8 cellular contexts compared by ENCODE assay signal in the genomic region with DNA sequence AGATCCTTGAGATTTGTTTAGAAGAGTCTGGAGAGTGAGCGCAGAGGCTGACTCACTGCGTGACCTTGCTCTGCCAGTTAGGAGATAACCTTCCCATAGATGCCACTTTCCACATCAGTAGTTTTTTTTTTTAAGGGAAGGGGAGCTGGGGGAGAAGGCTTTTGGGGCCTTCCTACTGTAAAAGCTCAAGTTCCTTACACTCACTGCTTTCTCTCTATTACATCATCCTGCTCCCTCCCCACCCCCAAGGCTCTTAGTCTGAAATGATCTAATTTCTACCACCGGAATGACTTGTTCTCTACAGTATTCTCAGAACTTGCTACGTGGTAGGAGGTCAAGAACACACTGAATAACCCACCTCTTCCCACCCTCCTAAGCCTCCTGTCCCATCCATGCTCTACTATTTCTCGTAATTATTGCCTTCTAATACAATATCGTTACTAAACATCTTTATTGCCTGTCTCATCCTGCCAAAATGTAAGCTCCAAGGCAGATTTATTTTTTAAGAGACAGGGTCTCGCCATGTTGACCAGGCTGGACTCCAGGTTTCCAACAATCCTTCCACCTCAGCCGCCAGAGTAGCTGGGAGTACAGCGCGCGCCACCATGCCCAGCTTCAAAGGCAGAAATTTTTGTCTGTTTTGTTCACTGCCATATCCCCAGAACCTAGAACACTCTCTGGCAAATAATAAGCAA. TPM values are rescaled to one million over a fixed set of nuclear protein-coding genes. Genes with fewer than 3 reads are reported as not detected.
DNase-seq lines count a peak whose midpoint lies in the region; ATAC-seq, FAIRE-seq and TF ChIP-seq lines count a peak whose summit lies in the region.

No MANE protein-coding gene starts in this region.

- H3K4me1 ChIP-seq in PC-3 (ENCODE audit: insufficient read depth, low read length): peaks cover 18% of the 10 kb centered on the region
- peaks cover 27% of the 10 kb centered on the region for H3K4me1 ChIP-seq in astrocyte (ENCODE audit: insufficient read depth, low read length)
- peaks cover 3 to 34% (median 29%) of the 10 kb centered on the region in 4 donors for H3K4me1 ChIP-seq in liver (ENCODE audit: control insufficient read depth in 4 of 4, insufficient read depth in 4 of 4, low read length in 3 of 4)
- peaks cover 18 to 37% (median 28%) of the 10 kb centered on the region in 4 donors for H3K4me1 ChIP-seq in stomach

- H3K79me2 ChIP-seq in PC-3 (ENCODE audit: low read length): peaks cover 57% of the 10 kb centered on the region
- peaks cover 57% of the 10 kb centered on the region for H3K79me2 ChIP-seq in astrocyte (ENCODE audit: insufficient read depth, low read length)

- intact Hi-C loops in PC-3 (cut with micrococcal nuclease): no loop called here
- intact Hi-C loops in stomach (cut with DNase I; ENCODE audit: low total_unique reads): no loop called here

- 30% methylated on average over 11 of the region's 11 CpGs for WGBS in liver
- WGBS in stomach, 5 donors: 16 to 26% (median 22%) methylated on average over 11 of the region's 11 CpGs

- H3K27ac ChIP-seq in PC-3 (ENCODE audit: low read length) (peak overlapping the region; percentile 93), astrocyte (ENCODE audit: low read depth, low read length) (peak overlapping the region; percentile 95), liver (ENCODE audit: low read depth in 1 of 2, low read length in 2 of 2) (peak overlapping the region; percentile 14 to 94), stomach (peak overlapping the region in 4 of 5 donors; percentile 95 to 99 (median 96))

- peaks cover 19% of the 10 kb centered on the region for H3K4me1 Mint-ChIP-seq in astrocyte (ENCODE audit: low read depth, unreplicated experiment)

- peak overlapping the region; percentile 95 for H3K4me3 ChIP-seq in PC-3 (ENCODE audit: low read length)
- peak overlapping the region; percentile 90 for H3K4me3 ChIP-seq in astrocyte (ENCODE audit: insufficient read depth, low read depth, low read length)
- H3K4me3 ChIP-seq in liver (ENCODE audit: low read depth in 1 of 3, low read length in 3 of 3): peak overlapping the region; percentile 81 to 96 (median 90)
- H3K4me3 ChIP-seq in stomach: peak overlapping the region; percentile 93 to 99 (median 98)

- H3K27me3 Mint-ChIP-seq in astrocyte (ENCODE audit: low read depth, unreplicated experiment): no peaks in the 10 kb centered on the region

- BruUV-seq in PC-3 (replicated peaks; lab: Mats Ljungman, UMichigan): TSS peak; percentile 99

- peak overlapping the region; percentile 100 for H3K27ac Mint-ChIP-seq in astrocyte (ENCODE audit: unreplicated experiment)

- TF ChIP-seq CTCF in PC-3 (conservative IDR thresholded peaks at IDR 0.05; ENCODE audit: low read depth, low read length) (no peak), astrocyte (IDR thresholded peaks at IDR 0.05; ENCODE audit: insufficient read depth, low read depth, low read length) (no peak), liver (IDR thresholded peaks at IDR 0.05; ENCODE audit: low read depth, low read length, missing input control) (no peak), stomach (IDR thresholded peaks at IDR 0.05) (no peak)

- no peak for TF ChIP-seq RAD21 in liver (IDR thresholded peaks at IDR 0.05)

- H2AFZ ChIP-seq in PC-3 (ENCODE audit: low read length) (no peak overlapping the region), astrocyte (ENCODE audit: low read depth, low read length) (no peak overlapping the region)

- ATAC-seq in PC-3: peak; percentile 11

- no peak for TF ChIP-seq POLR2A in stomach (IDR thresholded peaks at IDR 0.05)

- no peaks in the 10 kb centered on the region for H3K9me3 Mint-ChIP-seq in astrocyte (ENCODE audit: unreplicated experiment)

- CTCF ChIA-PET in PC-3 (lab: Charles Lee): interaction anchor here (1.2 kb wide), 1 partner anchor 29 kb away, joined by 8 read pairs; a partner anchor contains a TSS

- H3K9me3 ChIP-seq in PC-3 (ENCODE audit: low read length) (no peaks in the 10 kb centered on the region), astrocyte (ENCODE audit: insufficient read depth, low read depth, low read length) (no peaks in the 10 kb centered on the region), liver (ENCODE audit: control insufficient read depth in 4 of 4, low read length in 3 of 4) (no peaks in the 10 kb centered on the region), stomach (no peaks in the 10 kb centered on the region)

- H3K4me3 Mint-ChIP-seq in astrocyte (ENCODE audit: unreplicated experiment): peak overlapping the region; percentile 98

- H3K4me2 ChIP-seq in PC-3 (ENCODE audit: low read length): peak overlapping the region; percentile 84
- peak overlapping the region; percentile 91 for H3K4me2 ChIP-seq in astrocyte (ENCODE audit: low read length)

- FAIRE-seq in astrocyte (lab: Jason Lieb, UNC): no peak

- H3K27me3 ChIP-seq in PC-3 (ENCODE audit: low read length) (no peaks in the 10 kb centered on the region), astrocyte (ENCODE audit: insufficient read depth, low read length) (no peaks in the 10 kb centered on the region), liver (ENCODE audit: control insufficient read depth in 4 of 4, insufficient read depth in 4 of 4, low read length in 3 of 4) (no peaks in the 10 kb centered on the region), stomach (no peaks in the 10 kb centered on the region)

- H3K36me3 ChIP-seq in PC-3 (ENCODE audit: low read depth, low read length) (peaks cover 15% of the 10 kb centered on the region), astrocyte (ENCODE audit: insufficient read depth, low read length) (peaks cover 6% of the 10 kb centered on the region), liver (ENCODE audit: control insufficient read depth in 4 of 4, insufficient read depth in 3 of 4, low read depth in 1 of 4, low read length in 3 of 4) (peaks cover 0 to 6% (median 1%) of the 10 kb centered on the region in 4 donors), stomach (peaks cover 3 to 22% (median 16%) of the 10 kb centered on the region in 4 donors)

- DNase-seq in activated gamma-delta T cell treated with anti-CD3 and anti-CD28 coated beads, Interleukin-2, amount 50 U/mL, for 16 hours (ENCODE audit: low read depth): peak; percentile 29
- no peak for DNase-seq in activated gamma-delta T cell treated with Interleukin-2 at 50 U/mL for 16 hours
- peak; percentile 67 for DNase-seq in PC-3
- peak; percentile 80 for DNase-seq in astrocyte (ENCODE audit: low read depth)
- no peak for DNase-seq in stomach
- DNase-seq in NCI-H1092 treated with DMSO at 0.1 percent for 48 hours (lab: John Stamatoyannopoulos, UW): no peak
- DNase-seq in SK-N-DZ (ENCODE audit: low spot score): no peak

- peak overlapping the region; percentile 95 for H3K9ac ChIP-seq in PC-3 (ENCODE audit: low read length)
- peak overlapping the region; percentile 96 for H3K9ac ChIP-seq in astrocyte (ENCODE audit: low read length)
- peak overlapping the region; percentile 89 to 98 for H3K9ac ChIP-seq in liver (ENCODE audit: low read depth in 1 of 2, low read length in 2 of 2)

- no peaks in the 10 kb centered on the region for H3F3A ChIP-seq in PC-3 (ENCODE audit: low read length, unreplicated experiment)

- TF ChIP-seq EP300 in stomach (IDR thresholded peaks at IDR 0.05): no peak

- peaks cover 25% of the 10 kb centered on the region for H4K20me1 ChIP-seq in PC-3 (ENCODE audit: low read length)
- peaks cover 39% of the 10 kb centered on the region for H4K20me1 ChIP-seq in astrocyte (ENCODE audit: insufficient read depth, low read length)

- H3K36me3 Mint-ChIP-seq in astrocyte (ENCODE audit: low read depth, unreplicated experiment): peaks cover 5% of the 10 kb centered on the region

- H3K9me2 ChIP-seq in PC-3 (replicated peaks; ENCODE audit: low read length): no peaks in the 10 kb centered on the region

- POLR2A ChIA-PET in PC-3 (lab: Charles Lee; ENCODE audit: unreplicated experiment): interaction anchor here (0.5 to 0.6 kb wide), 3 partner anchors 32 to 272 kb away, joined by 3 to 5 read pairs (median 3); no protein-coding TSS in a partner anchor

TF ChIP-seq in liver, 16 proteins besides CTCF, POLR2A, EP300 and RAD21 (continues in another document):
- peak in 1 of 2 donors; percentile 23 for TF ChIP-seq GABPA (IDR thresholded peaks at IDR 0.05 in 1 of 2, conservative IDR thresholded peaks at IDR 0.05 in 1 of 2)

RNA-seq across cellular contexts. Expression of a gene that starts 1.2 kb away (rescaled TPM):
- total RNA-seq in PC-3 (2014; rRNA removed): 217 and 306 TPM in 2 replicates
- total RNA-seq in astrocyte: 77.8 and 85.2 TPM in 2 replicates
- total RNA-seq in liver: 10 to 100 TPM; 32.3 to 68.9 TPM
- 10 to 100 TPM; 46.1 to 83.9 TPM for polyA plus RNA-seq in liver
- total RNA-seq in stomach: 100 to 1,000 TPM in 1 of 5 donors, 10 to 100 TPM in 3, 1 to 10 TPM in 1; 8.8 to 169 (median 57.4) TPM
- polyA plus RNA-seq in stomach: 10 to 100 TPM; 41.3 to 43.3 (median 41.7) TPM
- polyA plus RNA-seq in SK-N-DZ (2014; cell fraction: cytosol; rRNA removed): 59.6 and 71.5 TPM in 2 replicates
- 130 and 133 TPM in 2 replicates for polyA plus RNA-seq in SK-N-DZ (2014; cell fraction: nucleus; rRNA removed)

RNA-seq across cellular contexts. Expression of a gene that starts 1.7 kb away (rescaled TPM):
- total RNA-seq in PC-3 (2014; rRNA removed) (not detected in 2 replicates), astrocyte (not detected in 2 replicates), liver (not detected), stomach (not detected)
- polyA plus RNA-seq in liver (not detected), stomach (not detected)
- not detected in 2 replicates for polyA plus RNA-seq in SK-N-DZ (2014; cell fraction: cytosol; rRNA removed)
- not detected in 2 replicates for polyA plus RNA-seq in SK-N-DZ (2014; cell fraction: nucleus; rRNA removed)

RNA-seq across cellular contexts. Expression of a gene that starts 28.6 kb away (rescaled TPM):
- total RNA-seq in PC-3 (2014; rRNA removed): 2,190 and 2,470 TPM in 2 replicates
- total RNA-seq in astrocyte: 894 and 943 TPM in 2 replicates
- 100 to 1,000 TPM in 1 of 2 donors, 10 to 100 TPM in 1; 47.2 to 251 TPM for total RNA-seq in liver
- polyA plus RNA-seq in liver: 100 to 1,000 TPM; 390 to 556 TPM
- total RNA-seq in stomach: 100 to 1,000 TPM; 121 to 772 (median 289) TPM
- 1,000 to 10,000 TPM; 1,713 to 2,132 (median 1,726) TPM for polyA plus RNA-seq in stomach
- 1,227 and 2,229 TPM in 2 replicates for polyA plus RNA-seq in SK-N-DZ (2014; cell fraction: cytosol; rRNA removed)
- 675 and 1,214 TPM in 2 replicates for polyA plus RNA-seq in SK-N-DZ (2014; cell fraction: nucleus; rRNA removed)

RNA-seq across cellular contexts. Expression of a gene that starts 37.9 kb away (rescaled TPM):
- 8.6 and 10.9 TPM in 2 replicates for total RNA-seq in PC-3 (2014; rRNA removed)
- 8.4 and 9.8 TPM in 2 replicates for total RNA-seq in astrocyte
- 1 to 10 TPM; 1.3 to 1.4 TPM for total RNA-seq in liver
- polyA plus RNA-seq in liver: 1 to 10 TPM; 2.4 to 2.5 TPM
- 10 to 100 TPM in 1 of 5 donors, 1 to 10 TPM in 3, under 1 TPM in 1; 0.89 to 26.8 (median 2.0) TPM for total RNA-seq in stomach
- 10 to 100 TPM in 2 of 3 donors, 1 to 10 TPM in 1; 8.9 to 16.5 (median 11.2) TPM for polyA plus RNA-seq in stomach
- polyA plus RNA-seq in SK-N-DZ (2014; cell fraction: cytosol; rRNA removed): 45.0 and 46.0 TPM in 2 replicates
- 56.8 and 68.8 TPM in 2 replicates for polyA plus RNA-seq in SK-N-DZ (2014; cell fraction: nucleus; rRNA removed)

RNA-seq across cellular contexts. Expression of a gene that starts 38.4 kb away (rescaled TPM):
- total RNA-seq in PC-3 (2014; rRNA removed) (331 and 456 TPM in 2 replicates), astrocyte (48.0 and 49.3 TPM in 2 replicates), liver (10 to 100 TPM; 11.5 to 19.0 TPM), stomach (100 to 1,000 TPM in 1 of 5 donors, 10 to 100 TPM in 4; 11.0 to 171 (median 27.5) TPM)
- polyA plus RNA-seq in liver (10 to 100 TPM; 42.7 to 84.0 TPM), stomach (100 to 1,000 TPM in 2 of 3 donors, 10 to 100 TPM in 1; 96.7 to 136 (median 121) TPM)
- polyA plus RNA-seq in SK-N-DZ (2014; cell fraction: cytosol; rRNA removed): 29.8 and 31.0 TPM in 2 replicates
- polyA plus RNA-seq in SK-N-DZ (2014; cell fraction: nucleus; rRNA removed): 26.0 and 26.7 TPM in 2 replicates

Comparison
In these comparisons a context has a peak if more than half of its experiments do, and no peak if none do; other contexts are left out.
1. DNase-seq: peak in activated gamma-delta T cell treated with anti-CD3 and anti-CD28 coated beads, Interleukin-2, amount 50 U/mL, for 16 hours (single experiment), PC-3 (single experiment) and astrocyte (single experiment); none in activated gamma-delta T cell treated with Interleukin-2 at 50 U/mL for 16 hours (single experiment), stomach (single experiment), NCI-H1092 treated with DMSO at 0.1 percent for 48 hours (single experiment) and SK-N-DZ (single experiment).
2. Peak in every context shown above with its lines, with median percentiles within 50 percentile points of each other: H3K27ac ChIP-seq, H3K4me3 ChIP-seq and H3K9ac ChIP-seq.